Comparison of ENCODE assay signal across 1 cellular context in the genomic region with DNA sequence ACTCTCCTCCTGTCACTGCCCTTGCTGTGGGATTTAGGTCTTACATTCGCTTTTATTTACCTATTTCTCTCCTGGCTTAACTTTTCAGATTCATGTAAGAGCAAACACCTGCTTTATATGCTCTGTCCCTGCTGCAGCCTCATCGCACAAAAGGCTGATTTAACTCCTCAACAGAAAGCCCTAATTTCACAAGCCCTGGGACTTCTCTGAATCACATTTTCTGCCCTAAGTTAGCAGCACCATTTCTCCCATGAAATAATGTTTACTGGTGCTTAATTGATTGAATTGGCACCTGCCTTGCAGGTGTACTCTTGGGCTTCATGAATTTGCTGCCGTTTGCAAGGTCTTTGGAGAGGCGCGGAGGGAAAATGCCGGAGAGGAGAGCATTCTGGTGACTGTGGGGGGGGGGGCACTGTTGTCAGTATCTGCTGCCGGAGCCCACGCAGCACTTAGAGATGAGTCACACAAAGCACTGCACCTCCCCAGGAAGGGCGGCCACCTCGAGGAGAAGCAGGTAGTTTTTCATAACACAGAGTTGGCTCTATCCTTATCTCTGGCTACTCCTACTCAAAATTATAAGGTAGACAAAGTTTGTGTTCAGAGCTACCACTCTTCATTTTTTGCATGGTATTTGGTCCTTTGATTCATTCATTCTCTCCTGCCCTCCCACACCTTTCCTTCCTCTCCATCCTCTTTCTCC.
TF ChIP-seq lines count a peak whose summit lies in the region.

No MANE protein-coding gene starts in this region.

TF ChIP-seq in K562, 482 proteins besides CTCF, POLR2A, EP300 and RAD21 (continued from another document and continues in another):
- TF ChIP-seq, protein P1, sequence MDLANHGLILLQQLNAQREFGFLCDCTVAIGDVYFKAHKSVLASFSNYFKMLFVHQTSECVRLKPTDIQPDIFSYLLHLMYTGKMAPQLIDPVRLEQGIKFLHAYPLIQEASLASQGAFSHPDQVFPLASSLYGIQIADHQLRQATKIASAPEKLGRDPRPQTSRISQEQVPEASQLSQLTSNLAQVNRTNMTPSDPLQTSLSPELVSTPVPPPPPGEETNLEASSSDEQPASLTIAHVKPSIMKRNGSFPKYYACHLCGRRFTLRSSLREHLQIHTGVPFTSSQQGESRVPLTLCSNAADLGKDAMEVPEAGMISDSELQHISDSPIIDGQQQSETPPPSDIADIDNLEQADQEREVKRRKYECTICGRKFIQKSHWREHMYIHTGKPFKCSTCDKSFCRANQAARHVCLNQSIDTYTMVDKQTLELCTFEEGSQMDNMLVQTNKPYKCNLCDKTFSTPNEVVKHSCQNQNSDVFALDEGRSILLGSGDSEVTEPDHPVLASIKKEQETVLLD (IDR thresholded peaks at IDR 0.05) = no peak
- no peak for TF ChIP-seq FOXA3 (CRISPR knock-in tag; conservative IDR thresholded peaks at IDR 0.05 in 1 of 2, IDR thresholded peaks at IDR 0.05 in 1 of 2)
- no peak for TF ChIP-seq ZNF311 (CRISPR knock-in tag; IDR thresholded peaks at IDR 0.05)
- no peak for TF ChIP-seq NFRKB (IDR thresholded peaks at IDR 0.05; ENCODE audit: low read depth)
- no peak for TF ChIP-seq XRCC4 (IDR thresholded peaks at IDR 0.05; ENCODE audit: extremely low read depth, insufficient read depth, insufficient read length)
- no peak for TF ChIP-seq ZNF316 (IDR thresholded peaks at IDR 0.05)
- no peak for TF ChIP-seq SETDB1 (IDR thresholded peaks at IDR 0.05; ENCODE audit: low read length)
- TF ChIP-seq DPF2 (IDR thresholded peaks at IDR 0.05) = peak; percentile 44
- no peak for TF ChIP-seq ZNF436 (CRISPR knock-in tag; IDR thresholded peaks at IDR 0.05)
- TF ChIP-seq GABPB1 (CRISPR knock-in tag; IDR thresholded peaks at IDR 0.05) = no peak
- no peak for TF ChIP-seq NFXL1 (CRISPR knock-in tag; IDR thresholded peaks at IDR 0.05)
- TF ChIP-seq U2AF2 (optimal IDR thresholded peaks at IDR 0.05; ENCODE audit: low read depth, low read length) = no peak
- TF ChIP-seq SMAD3 (CRISPR knock-in tag; conservative IDR thresholded peaks at IDR 0.05) = no peak
- no peak for TF ChIP-seq ZNF143 (CRISPR knock-in tag; IDR thresholded peaks at IDR 0.05)
- TF ChIP-seq, protein P2, sequence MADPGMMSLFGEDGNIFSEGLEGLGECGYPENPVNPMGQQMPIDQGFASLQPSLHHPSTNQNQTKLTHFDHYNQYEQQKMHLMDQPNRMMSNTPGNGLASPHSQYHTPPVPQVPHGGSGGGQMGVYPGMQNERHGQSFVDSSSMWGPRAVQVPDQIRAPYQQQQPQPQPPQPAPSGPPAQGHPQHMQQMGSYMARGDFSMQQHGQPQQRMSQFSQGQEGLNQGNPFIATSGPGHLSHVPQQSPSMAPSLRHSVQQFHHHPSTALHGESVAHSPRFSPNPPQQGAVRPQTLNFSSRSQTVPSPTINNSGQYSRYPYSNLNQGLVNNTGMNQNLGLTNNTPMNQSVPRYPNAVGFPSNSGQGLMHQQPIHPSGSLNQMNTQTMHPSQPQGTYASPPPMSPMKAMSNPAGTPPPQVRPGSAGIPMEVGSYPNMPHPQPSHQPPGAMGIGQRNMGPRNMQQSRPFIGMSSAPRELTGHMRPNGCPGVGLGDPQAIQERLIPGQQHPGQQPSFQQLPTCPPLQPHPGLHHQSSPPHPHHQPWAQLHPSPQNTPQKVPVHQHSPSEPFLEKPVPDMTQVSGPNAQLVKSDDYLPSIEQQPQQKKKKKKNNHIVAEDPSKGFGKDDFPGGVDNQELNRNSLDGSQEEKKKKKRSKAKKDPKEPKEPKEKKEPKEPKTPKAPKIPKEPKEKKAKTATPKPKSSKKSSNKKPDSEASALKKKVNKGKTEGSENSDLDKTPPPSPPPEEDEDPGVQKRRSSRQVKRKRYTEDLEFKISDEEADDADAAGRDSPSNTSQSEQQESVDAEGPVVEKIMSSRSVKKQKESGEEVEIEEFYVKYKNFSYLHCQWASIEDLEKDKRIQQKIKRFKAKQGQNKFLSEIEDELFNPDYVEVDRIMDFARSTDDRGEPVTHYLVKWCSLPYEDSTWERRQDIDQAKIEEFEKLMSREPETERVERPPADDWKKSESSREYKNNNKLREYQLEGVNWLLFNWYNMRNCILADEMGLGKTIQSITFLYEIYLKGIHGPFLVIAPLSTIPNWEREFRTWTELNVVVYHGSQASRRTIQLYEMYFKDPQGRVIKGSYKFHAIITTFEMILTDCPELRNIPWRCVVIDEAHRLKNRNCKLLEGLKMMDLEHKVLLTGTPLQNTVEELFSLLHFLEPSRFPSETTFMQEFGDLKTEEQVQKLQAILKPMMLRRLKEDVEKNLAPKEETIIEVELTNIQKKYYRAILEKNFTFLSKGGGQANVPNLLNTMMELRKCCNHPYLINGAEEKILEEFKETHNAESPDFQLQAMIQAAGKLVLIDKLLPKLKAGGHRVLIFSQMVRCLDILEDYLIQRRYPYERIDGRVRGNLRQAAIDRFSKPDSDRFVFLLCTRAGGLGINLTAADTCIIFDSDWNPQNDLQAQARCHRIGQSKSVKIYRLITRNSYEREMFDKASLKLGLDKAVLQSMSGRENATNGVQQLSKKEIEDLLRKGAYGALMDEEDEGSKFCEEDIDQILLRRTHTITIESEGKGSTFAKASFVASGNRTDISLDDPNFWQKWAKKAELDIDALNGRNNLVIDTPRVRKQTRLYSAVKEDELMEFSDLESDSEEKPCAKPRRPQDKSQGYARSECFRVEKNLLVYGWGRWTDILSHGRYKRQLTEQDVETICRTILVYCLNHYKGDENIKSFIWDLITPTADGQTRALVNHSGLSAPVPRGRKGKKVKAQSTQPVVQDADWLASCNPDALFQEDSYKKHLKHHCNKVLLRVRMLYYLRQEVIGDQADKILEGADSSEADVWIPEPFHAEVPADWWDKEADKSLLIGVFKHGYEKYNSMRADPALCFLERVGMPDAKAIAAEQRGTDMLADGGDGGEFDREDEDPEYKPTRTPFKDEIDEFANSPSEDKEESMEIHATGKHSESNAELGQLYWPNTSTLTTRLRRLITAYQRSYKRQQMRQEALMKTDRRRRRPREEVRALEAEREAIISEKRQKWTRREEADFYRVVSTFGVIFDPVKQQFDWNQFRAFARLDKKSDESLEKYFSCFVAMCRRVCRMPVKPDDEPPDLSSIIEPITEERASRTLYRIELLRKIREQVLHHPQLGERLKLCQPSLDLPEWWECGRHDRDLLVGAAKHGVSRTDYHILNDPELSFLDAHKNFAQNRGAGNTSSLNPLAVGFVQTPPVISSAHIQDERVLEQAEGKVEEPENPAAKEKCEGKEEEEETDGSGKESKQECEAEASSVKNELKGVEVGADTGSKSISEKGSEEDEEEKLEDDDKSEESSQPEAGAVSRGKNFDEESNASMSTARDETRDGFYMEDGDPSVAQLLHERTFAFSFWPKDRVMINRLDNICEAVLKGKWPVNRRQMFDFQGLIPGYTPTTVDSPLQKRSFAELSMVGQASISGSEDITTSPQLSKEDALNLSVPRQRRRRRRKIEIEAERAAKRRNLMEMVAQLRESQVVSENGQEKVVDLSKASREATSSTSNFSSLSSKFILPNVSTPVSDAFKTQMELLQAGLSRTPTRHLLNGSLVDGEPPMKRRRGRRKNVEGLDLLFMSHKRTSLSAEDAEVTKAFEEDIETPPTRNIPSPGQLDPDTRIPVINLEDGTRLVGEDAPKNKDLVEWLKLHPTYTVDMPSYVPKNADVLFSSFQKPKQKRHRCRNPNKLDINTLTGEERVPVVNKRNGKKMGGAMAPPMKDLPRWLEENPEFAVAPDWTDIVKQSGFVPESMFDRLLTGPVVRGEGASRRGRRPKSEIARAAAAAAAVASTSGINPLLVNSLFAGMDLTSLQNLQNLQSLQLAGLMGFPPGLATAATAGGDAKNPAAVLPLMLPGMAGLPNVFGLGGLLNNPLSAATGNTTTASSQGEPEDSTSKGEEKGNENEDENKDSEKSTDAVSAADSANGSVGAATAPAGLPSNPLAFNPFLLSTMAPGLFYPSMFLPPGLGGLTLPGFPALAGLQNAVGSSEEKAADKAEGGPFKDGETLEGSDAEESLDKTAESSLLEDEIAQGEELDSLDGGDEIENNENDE (IDR thresholded peaks at IDR 0.05; ENCODE audit: low read depth, low read length) = no peak
- TF ChIP-seq, protein P3, sequence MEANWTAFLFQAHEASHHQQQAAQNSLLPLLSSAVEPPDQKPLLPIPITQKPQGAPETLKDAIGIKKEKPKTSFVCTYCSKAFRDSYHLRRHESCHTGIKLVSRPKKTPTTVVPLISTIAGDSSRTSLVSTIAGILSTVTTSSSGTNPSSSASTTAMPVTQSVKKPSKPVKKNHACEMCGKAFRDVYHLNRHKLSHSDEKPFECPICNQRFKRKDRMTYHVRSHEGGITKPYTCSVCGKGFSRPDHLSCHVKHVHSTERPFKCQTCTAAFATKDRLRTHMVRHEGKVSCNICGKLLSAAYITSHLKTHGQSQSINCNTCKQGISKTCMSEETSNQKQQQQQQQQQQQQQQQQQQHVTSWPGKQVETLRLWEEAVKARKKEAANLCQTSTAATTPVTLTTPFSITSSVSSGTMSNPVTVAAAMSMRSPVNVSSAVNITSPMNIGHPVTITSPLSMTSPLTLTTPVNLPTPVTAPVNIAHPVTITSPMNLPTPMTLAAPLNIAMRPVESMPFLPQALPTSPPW (CRISPR knock-in tag; IDR thresholded peaks at IDR 0.05) = 0 out of 2 replicates have a peak, but pooled peaks have one; percentile 15
- TF ChIP-seq, protein P4, sequence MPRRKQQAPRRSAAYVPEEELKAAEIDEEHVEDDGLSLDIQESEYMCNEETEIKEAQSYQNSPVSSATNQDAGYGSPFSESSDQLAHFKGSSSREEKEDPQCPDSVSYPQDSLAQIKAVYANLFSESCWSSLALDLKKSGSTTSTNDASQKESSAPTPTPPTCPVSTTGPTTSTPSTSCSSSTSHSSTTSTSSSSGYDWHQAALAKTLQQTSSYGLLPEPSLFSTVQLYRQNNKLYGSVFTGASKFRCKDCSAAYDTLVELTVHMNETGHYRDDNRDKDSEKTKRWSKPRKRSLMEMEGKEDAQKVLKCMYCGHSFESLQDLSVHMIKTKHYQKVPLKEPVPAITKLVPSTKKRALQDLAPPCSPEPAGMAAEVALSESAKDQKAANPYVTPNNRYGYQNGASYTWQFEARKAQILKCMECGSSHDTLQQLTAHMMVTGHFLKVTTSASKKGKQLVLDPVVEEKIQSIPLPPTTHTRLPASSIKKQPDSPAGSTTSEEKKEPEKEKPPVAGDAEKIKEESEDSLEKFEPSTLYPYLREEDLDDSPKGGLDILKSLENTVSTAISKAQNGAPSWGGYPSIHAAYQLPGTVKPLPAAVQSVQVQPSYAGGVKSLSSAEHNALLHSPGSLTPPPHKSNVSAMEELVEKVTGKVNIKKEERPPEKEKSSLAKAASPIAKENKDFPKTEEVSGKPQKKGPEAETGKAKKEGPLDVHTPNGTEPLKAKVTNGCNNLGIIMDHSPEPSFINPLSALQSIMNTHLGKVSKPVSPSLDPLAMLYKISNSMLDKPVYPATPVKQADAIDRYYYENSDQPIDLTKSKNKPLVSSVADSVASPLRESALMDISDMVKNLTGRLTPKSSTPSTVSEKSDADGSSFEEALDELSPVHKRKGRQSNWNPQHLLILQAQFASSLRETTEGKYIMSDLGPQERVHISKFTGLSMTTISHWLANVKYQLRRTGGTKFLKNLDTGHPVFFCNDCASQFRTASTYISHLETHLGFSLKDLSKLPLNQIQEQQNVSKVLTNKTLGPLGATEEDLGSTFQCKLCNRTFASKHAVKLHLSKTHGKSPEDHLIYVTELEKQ (CRISPR knock-in tag; IDR thresholded peaks at IDR 0.05) = no peak
- no peak for TF ChIP-seq TAF7 (tag; IDR thresholded peaks at IDR 0.05)
- TF ChIP-seq STAT5A (IDR thresholded peaks at IDR 0.05; ENCODE audit: borderline replicate concordance, low read length) = no peak
- TF ChIP-seq, protein P5, sequence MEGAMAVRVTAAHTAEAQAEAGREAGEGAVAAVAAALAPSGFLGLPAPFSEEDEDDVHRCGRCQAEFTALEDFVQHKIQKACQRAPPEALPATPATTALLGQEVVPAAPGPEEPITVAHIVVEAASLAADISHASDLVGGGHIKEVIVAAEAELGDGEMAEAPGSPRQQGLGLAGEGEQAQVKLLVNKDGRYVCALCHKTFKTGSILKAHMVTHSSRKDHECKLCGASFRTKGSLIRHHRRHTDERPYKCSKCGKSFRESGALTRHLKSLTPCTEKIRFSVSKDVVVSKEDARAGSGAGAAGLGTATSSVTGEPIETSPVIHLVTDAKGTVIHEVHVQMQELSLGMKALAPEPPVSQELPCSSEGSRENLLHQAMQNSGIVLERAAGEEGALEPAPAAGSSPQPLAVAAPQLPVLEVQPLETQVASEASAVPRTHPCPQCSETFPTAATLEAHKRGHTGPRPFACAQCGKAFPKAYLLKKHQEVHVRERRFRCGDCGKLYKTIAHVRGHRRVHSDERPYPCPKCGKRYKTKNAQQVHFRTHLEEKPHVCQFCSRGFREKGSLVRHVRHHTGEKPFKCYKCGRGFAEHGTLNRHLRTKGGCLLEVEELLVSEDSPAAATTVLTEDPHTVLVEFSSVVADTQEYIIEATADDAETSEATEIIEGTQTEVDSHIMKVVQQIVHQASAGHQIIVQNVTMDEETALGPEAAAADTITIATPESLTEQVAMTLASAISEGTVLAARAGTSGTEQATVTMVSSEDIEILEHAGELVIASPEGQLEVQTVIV (CRISPR knock-in tag; IDR thresholded peaks at IDR 0.05; ENCODE audit: borderline replicate concordance) = no peak
- TF ChIP-seq GABPA (tag; conservative IDR thresholded peaks at IDR 0.05; ENCODE audit: low read depth) = no peak
- TF ChIP-seq PHB (CRISPR knock-in tag; IDR thresholded peaks at IDR 0.05) = no peak
- TF ChIP-seq NR2C1 (IDR thresholded peaks at IDR 0.05) = no peak
- TF ChIP-seq NR2C1 (tag; IDR thresholded peaks at IDR 0.05) = no peak
- TF ChIP-seq ZNF668 (CRISPR knock-in tag; IDR thresholded peaks at IDR 0.05) = no peak
- TF ChIP-seq, protein P6, sequence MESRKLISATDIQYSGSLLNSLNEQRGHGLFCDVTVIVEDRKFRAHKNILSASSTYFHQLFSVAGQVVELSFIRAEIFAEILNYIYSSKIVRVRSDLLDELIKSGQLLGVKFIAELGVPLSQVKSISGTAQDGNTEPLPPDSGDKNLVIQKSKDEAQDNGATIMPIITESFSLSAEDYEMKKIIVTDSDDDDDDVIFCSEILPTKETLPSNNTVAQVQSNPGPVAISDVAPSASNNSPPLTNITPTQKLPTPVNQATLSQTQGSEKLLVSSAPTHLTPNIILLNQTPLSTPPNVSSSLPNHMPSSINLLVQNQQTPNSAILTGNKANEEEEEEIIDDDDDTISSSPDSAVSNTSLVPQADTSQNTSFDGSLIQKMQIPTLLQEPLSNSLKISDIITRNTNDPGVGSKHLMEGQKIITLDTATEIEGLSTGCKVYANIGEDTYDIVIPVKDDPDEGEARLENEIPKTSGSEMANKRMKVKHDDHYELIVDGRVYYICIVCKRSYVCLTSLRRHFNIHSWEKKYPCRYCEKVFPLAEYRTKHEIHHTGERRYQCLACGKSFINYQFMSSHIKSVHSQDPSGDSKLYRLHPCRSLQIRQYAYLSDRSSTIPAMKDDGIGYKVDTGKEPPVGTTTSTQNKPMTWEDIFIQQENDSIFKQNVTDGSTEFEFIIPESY (CRISPR knock-in tag; IDR thresholded peaks at IDR 0.05) = no peak
- TF ChIP-seq, protein P7, sequence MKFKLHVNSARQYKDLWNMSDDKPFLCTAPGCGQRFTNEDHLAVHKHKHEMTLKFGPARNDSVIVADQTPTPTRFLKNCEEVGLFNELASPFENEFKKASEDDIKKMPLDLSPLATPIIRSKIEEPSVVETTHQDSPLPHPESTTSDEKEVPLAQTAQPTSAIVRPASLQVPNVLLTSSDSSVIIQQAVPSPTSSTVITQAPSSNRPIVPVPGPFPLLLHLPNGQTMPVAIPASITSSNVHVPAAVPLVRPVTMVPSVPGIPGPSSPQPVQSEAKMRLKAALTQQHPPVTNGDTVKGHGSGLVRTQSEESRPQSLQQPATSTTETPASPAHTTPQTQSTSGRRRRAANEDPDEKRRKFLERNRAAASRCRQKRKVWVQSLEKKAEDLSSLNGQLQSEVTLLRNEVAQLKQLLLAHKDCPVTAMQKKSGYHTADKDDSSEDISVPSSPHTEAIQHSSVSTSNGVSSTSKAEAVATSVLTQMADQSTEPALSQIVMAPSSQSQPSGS (CRISPR knock-in tag; IDR thresholded peaks at IDR 0.05) = no peak
- TF ChIP-seq NR2F6 (CRISPR knock-in tag; IDR thresholded peaks at IDR 0.05) = no peak
- no peak for TF ChIP-seq THRAP3 (IDR thresholded peaks at IDR 0.05; ENCODE audit: borderline replicate concordance)
